Comparison of ENCODE assay signal across 1 cellular context in genomic region chr7:150949564-150949963, GRCh38.
TF ChIP-seq lines count a peak whose summit lies in the region.

No MANE protein-coding gene starts in this region.

TF ChIP-seq in WTC11, 78 proteins besides CTCF, POLR2A, EP300 and RAD21 (continued from another document):
- TF ChIP-seq MAX (CRISPR knock-in tag; IDR thresholded peaks at IDR 0.05) (peak; percentile 33; the same call in 1 of the 2 replicates), ZNF281 (CRISPR knock-in tag; IDR thresholded peaks at IDR 0.05) (0 out of 2 replicates have a peak, but pooled peaks have one; percentile 44), ETV6 (CRISPR knock-in tag; IDR thresholded peaks at IDR 0.05) (0 out of 2 replicates have a peak, but pooled peaks have one; percentile 33), PRRX2 (CRISPR knock-in tag; IDR thresholded peaks at IDR 0.05) (no peak)
